In the genomic region with DNA sequence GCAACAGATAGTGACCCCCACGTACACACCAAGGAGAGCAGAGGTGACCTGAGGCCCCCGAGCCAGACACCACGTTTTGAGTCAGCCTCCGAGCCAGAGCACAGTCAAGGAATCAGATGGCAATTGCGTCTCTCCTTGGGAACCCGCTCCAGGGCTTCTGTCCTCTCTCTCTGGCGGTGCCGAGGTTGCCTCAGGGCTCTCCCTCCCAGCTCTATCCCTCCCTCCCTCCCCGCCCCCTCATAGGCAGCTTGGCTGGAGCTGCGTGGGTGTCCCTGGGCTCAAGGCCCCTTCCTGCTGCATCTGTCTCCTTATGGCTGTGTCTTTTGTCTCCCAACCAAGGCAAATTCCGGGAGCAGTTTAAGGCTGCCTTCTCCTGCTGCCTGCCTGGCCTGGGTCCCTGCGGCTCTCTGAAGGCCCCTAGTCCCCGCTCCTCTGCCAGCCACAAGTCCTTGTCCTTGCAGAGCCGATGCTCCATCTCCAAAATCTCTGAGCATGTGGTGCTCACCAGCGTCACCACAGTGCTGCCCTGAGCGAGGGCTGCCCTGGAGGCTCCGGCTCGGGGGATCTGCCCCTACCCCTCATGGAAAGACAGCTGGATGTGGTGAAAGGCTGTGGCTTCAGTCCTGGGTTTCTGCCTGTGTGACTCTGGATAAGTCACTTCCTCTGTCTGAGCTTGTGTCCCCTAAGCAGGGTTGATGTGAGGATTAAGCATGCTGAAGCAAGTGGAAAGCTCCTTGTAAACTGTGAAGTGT, we compare ENCODE assay signal across 1 cellular context.
TF ChIP-seq lines count a peak whose summit lies in the region.

No MANE protein-coding gene starts in this region.

TF ChIP-seq in SK-N-SH, 30 proteins besides CTCF, POLR2A, EP300 and RAD21 (continued from another document):
- no peak for TF ChIP-seq EZH2phosphoT487 (IDR thresholded peaks at IDR 0.05; ENCODE audit: borderline replicate concordance, low read depth)
- TF ChIP-seq, protein P1, sequence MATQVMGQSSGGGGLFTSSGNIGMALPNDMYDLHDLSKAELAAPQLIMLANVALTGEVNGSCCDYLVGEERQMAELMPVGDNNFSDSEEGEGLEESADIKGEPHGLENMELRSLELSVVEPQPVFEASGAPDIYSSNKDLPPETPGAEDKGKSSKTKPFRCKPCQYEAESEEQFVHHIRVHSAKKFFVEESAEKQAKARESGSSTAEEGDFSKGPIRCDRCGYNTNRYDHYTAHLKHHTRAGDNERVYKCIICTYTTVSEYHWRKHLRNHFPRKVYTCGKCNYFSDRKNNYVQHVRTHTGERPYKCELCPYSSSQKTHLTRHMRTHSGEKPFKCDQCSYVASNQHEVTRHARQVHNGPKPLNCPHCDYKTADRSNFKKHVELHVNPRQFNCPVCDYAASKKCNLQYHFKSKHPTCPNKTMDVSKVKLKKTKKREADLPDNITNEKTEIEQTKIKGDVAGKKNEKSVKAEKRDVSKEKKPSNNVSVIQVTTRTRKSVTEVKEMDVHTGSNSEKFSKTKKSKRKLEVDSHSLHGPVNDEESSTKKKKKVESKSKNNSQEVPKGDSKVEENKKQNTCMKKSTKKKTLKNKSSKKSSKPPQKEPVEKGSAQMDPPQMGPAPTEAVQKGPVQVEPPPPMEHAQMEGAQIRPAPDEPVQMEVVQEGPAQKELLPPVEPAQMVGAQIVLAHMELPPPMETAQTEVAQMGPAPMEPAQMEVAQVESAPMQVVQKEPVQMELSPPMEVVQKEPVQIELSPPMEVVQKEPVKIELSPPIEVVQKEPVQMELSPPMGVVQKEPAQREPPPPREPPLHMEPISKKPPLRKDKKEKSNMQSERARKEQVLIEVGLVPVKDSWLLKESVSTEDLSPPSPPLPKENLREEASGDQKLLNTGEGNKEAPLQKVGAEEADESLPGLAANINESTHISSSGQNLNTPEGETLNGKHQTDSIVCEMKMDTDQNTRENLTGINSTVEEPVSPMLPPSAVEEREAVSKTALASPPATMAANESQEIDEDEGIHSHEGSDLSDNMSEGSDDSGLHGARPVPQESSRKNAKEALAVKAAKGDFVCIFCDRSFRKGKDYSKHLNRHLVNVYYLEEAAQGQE (IDR thresholded peaks at IDR 0.05; ENCODE audit: low read depth, low read length): no peak
- no peak for TF ChIP-seq RCOR1 (IDR thresholded peaks at IDR 0.05; ENCODE audit: low read length)
- TF ChIP-seq, protein P2, sequence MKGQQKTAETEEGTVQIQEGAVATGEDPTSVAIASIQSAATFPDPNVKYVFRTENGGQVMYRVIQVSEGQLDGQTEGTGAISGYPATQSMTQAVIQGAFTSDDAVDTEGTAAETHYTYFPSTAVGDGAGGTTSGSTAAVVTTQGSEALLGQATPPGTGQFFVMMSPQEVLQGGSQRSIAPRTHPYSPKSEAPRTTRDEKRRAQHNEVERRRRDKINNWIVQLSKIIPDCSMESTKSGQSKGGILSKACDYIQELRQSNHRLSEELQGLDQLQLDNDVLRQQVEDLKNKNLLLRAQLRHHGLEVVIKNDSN (IDR thresholded peaks at IDR 0.05; ENCODE audit: borderline replicate concordance, low read depth): no peak
